Comparison of ENCODE assay signal across 6 cellular contexts in genomic region chr11:37088573-37088910, GRCh38.
"Had no signal": no experiment of that assay in that cellular context is flagged by ENCODE, and none has a peak within 500 bp of the region (broad histone marks: within the 10 kb centered on the region; RNA-seq: fewer than 3 reads in every experiment).

No MANE protein-coding gene starts in this region.

- H3K4me3 ChIP-seq: GM23338, K562 had no signal

- ATAC-seq: GM23338, K562 had no signal

- DNase-seq: H9, HCEC 1CT, IMR-90, KG1 had no signal
